12 cellular contexts compared by ENCODE assay signal in the genomic region with DNA sequence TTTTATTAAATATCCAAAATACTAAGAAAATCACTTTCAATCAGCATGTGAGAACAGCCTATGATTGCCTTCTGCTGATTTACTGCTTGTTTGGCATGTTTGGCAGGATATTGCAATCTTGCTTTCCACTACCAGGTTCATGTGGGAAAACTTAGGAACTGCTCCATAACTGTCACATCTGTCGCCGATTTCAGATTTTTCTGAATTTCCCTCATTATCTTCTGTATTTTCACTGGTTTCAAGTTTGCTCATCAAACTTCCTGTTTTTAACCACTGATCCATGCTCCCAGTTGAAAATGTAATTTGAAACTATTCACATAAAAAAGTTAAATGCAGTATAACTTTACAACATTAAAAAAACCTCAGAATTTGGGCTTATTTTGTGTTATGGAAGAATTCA.
DNase-seq lines count a peak whose midpoint lies in the region; ATAC-seq and TF ChIP-seq lines count a peak whose summit lies in the region.
"Had no signal": no experiment of that assay in that cellular context is flagged by ENCODE, and none has a peak within 500 bp of the region (broad histone marks: within the 10 kb centered on the region; RNA-seq: fewer than 3 reads in every experiment).

No MANE protein-coding gene starts in this region.

- H3K27me3 ChIP-seq in A673 (replicated peaks; ENCODE audit: insufficient read depth, low read depth, low read length, poor library complexity), result no peaks in the 10 kb centered on the region
- H3K27me3 ChIP-seq in CD8-positive, alpha-beta memory T cell (ENCODE audit: insufficient read depth, low read length, poor library complexity, severe bottlenecking), result no peaks in the 10 kb centered on the region
- H3K27me3 ChIP-seq: MG63 had no signal

- H3K36me3 Mint-ChIP-seq in CD8-positive, alpha-beta memory T cell, result no peaks in the 10 kb centered on the region
- H3K36me3 Mint-ChIP-seq: activated naive CD4-positive, alpha-beta T cell treated with anti-CD3 and anti-CD28 coated beads, Interleukin-2, amount 50 U/mL, for 72 hours had no signal

- no peak for TF ChIP-seq POLR2A in GM18505 (IDR thresholded peaks at IDR 0.05; ENCODE audit: borderline replicate concordance, extremely low read depth, insufficient read depth, insufficient read length)

- intact Hi-C loops in A673 (cut with micrococcal nuclease; ENCODE audit: unreplicated experiment), result no loop called here

- ATAC-seq in GM18505 (IDR thresholded peaks at IDR 0.05; ENCODE audit: unreplicated experiment), result no peak

- POLR2A ChIA-PET in A673 (lab: Charles Lee; ENCODE audit: low non-redundant PET), result no interaction called here
- POLR2A ChIA-PET in CD8-positive, alpha-beta memory T cell (lab: Charles Lee), result no interaction called here

- peaks cover 62% of the 10 kb centered on the region for H3K4me1 ChIP-seq in A673 (ENCODE audit: insufficient read depth, low read length, poor library complexity, severe bottlenecking)
- H3K4me1 ChIP-seq in CD8-positive, alpha-beta memory T cell (ENCODE audit: insufficient read depth, low read length), result peaks cover 48% of the 10 kb centered on the region

- H3K9me3 Mint-ChIP-seq in CD8-positive, alpha-beta memory T cell, result no peaks in the 10 kb centered on the region
- H3K9me3 Mint-ChIP-seq: activated naive CD4-positive, alpha-beta T cell treated with anti-CD3 and anti-CD28 coated beads, Interleukin-2, amount 50 U/mL, for 72 hours had no signal

- H3K27me3 Mint-ChIP-seq in CD8-positive, alpha-beta memory T cell, result peaks cover 0 to 2% of the 10 kb centered on the region in 2 donors

- H3K4me3 ChIP-seq in A673 (ENCODE audit: low read depth, low read length, poor library complexity, severe bottlenecking), result peak overlapping the region; percentile 11
- H3K4me3 ChIP-seq in GM12865 (ENCODE audit: low read depth, low read length), result no peak overlapping the region
- no peak overlapping the region for H3K4me3 ChIP-seq in CD8-positive, alpha-beta memory T cell (ENCODE audit: low read length)
- H3K4me3 ChIP-seq: MG63 had no signal

- H3K27ac Mint-ChIP-seq in CD8-positive, alpha-beta memory T cell, result peak overlapping the region in 1 of 8 donors; percentile 6
- H3K27ac Mint-ChIP-seq: activated naive CD4-positive, alpha-beta T cell treated with anti-CD3 and anti-CD28 coated beads, Interleukin-2, amount 50 U/mL, for 72 hours had no signal

- CTCF ChIA-PET in A673 (lab: Charles Lee), result no interaction called here
- CTCF ChIA-PET in CD8-positive, alpha-beta memory T cell (lab: Charles Lee), result no interaction called here

- no peak overlapping the region for H3K4me3 Mint-ChIP-seq in CD8-positive, alpha-beta memory T cell

- TF ChIP-seq CTCF in A673 (conservative IDR thresholded peaks at IDR 0.05; ENCODE audit: low read depth, low read length) (no peak), GM12865 (IDR thresholded peaks at IDR 0.05; ENCODE audit: insufficient read depth, low read depth, low read length, missing control alignments) (no peak)

- H3K36me3 ChIP-seq in A673 (ENCODE audit: insufficient read depth, low read length, poor library complexity, severe bottlenecking), result no peaks in the 10 kb centered on the region
- no peaks in the 10 kb centered on the region for H3K36me3 ChIP-seq in CD8-positive, alpha-beta memory T cell (ENCODE audit: insufficient read depth, low read length)
- H3K36me3 ChIP-seq: MG63 had no signal

- BruUV-seq in A673 (replicated peaks; lab: Mats Ljungman, UMichigan), result no TSS peak

- DNase-seq in A673 (ENCODE audit: low spot score) (no peak), GM12865 (ENCODE audit: low read depth) (peak; percentile 16), RPMI7951 (ENCODE audit: low read depth) (peak; percentile 20), germinal center (ENCODE audit: low spot score) (peak; percentile 19), NCI-H2196 (lab: John Stamatoyannopoulos, UW; ENCODE audit: unreplicated experiment) (no peak), NCI-H2196 treated with DMSO at 0.1 percent for 48 hours (lab: John Stamatoyannopoulos, UW; ENCODE audit: unreplicated experiment) (no peak)
- no peak for DNase-seq in CD8-positive, alpha-beta memory T cell
- DNase-seq: activated CD4-positive, alpha-beta T cell treated with anti-CD3 and anti-CD28 coated beads for 1 hour; MG63; stimulated activated CD4-positive, alpha-beta T cell treated with anti-CD3 and anti-CD28 coated beads, Interleukin-4, amount 100 ng/mL, for 1 hour had no signal

- peak overlapping the region; percentile 84 for H3K27ac ChIP-seq in A673 (ENCODE audit: low read depth, low read length, poor library complexity, severe bottlenecking)
- no peak overlapping the region for H3K27ac ChIP-seq in CD8-positive, alpha-beta memory T cell (ENCODE audit: low read depth, low read length)

- H3K9me3 ChIP-seq in A673 (ENCODE audit: low read depth, low read length, poor library complexity, severe bottlenecking), result no peaks in the 10 kb centered on the region
- no peaks in the 10 kb centered on the region for H3K9me3 ChIP-seq in CD8-positive, alpha-beta memory T cell (ENCODE audit: low read length)
- H3K9me3 ChIP-seq: MG63 had no signal

- peaks cover 7 to 17% (median 12%) of the 10 kb centered on the region in 3 donors for H3K4me1 Mint-ChIP-seq in CD8-positive, alpha-beta memory T cell

Comparison
In these comparisons a context has a peak if more than half of its experiments do, and no peak if none do; other contexts are left out.
1. DNase-seq: peak in GM12865 (single experiment), RPMI7951 (single experiment) and germinal center (single experiment); none in A673 (single experiment), NCI-H2196 (single experiment), NCI-H2196 treated with DMSO at 0.1 percent for 48 hours (single experiment) and CD8-positive, alpha-beta memory T cell (0 of 5).